18 cellular contexts compared by ENCODE assay signal in genomic region chr14:69880851-69881250, GRCh38. TPM values are rescaled to one million over a fixed set of nuclear protein-coding genes. Genes with fewer than 3 reads are reported as not detected.
A peak's percentile ranks its signal among the peaks of the same experiment; 100 is the strongest.
DNase-seq lines count a peak whose midpoint lies in the region; ATAC-seq, FAIRE-seq and TF ChIP-seq lines count a peak whose summit lies in the region.
"Had no signal": no experiment of that assay in that cellular context is flagged by ENCODE, and none has a peak within 500 bp of the region (broad histone marks: within the 10 kb centered on the region; RNA-seq: fewer than 3 reads in every experiment).

No MANE protein-coding gene starts in this region.

- no peaks in the 10 kb centered on the region for H3K36me3 ChIP-seq in GM23338 (ENCODE audit: insufficient read depth)
- no peaks in the 10 kb centered on the region for H3K36me3 ChIP-seq in ectodermal cell (ENCODE audit: control insufficient read depth, insufficient read depth, low read length)
- H3K36me3 ChIP-seq in neural progenitor cell, result peaks cover 15% of the 10 kb centered on the region
- H3K36me3 ChIP-seq: sigmoid colon had no signal

- H2AFZ ChIP-seq in GM23338 (no peak overlapping the region), neural progenitor cell (replicated peaks) (no peak overlapping the region)

- peaks cover 12% of the 10 kb centered on the region; the same call in 2 of the 3 replicates for H3K4me1 Mint-ChIP-seq in GM23338
- peaks cover 47% of the 10 kb centered on the region for H3K4me1 Mint-ChIP-seq in neural progenitor cell

- H3K27ac ChIP-seq in GM23338 (ENCODE audit: low read depth), result no peak overlapping the region
- H3K27ac ChIP-seq in ectodermal cell (ENCODE audit: insufficient read depth, low read depth, low read length, poor library complexity, severe bottlenecking), result no peak overlapping the region
- H3K27ac ChIP-seq in neural progenitor cell, result peak overlapping the region; percentile 86
- H3K27ac ChIP-seq: HL-60, sigmoid colon had no signal

- H3K9ac ChIP-seq in neural progenitor cell, result peak overlapping the region; percentile 63

- TF ChIP-seq CTCF in GM23338 (conservative IDR thresholded peaks at IDR 0.05; ENCODE audit: low read depth in 2 of 2) (no peak), neural progenitor cell (IDR thresholded peaks at IDR 0.05) (no peak)

- H3F3A ChIP-seq in GM23338 (replicated peaks; ENCODE audit: low read depth) (0 out of 2 replicates have a peak, but pooled peaks cover 4% of the 10 kb centered on the region), neural progenitor cell (ENCODE audit: low read depth) (peaks cover 48% of the 10 kb centered on the region)

- H3K4me1 ChIP-seq in GM23338 (ENCODE audit: insufficient read depth) (peaks cover 4% of the 10 kb centered on the region; the same call in 1 of the 2 replicates), ectodermal cell (ENCODE audit: control insufficient read depth, insufficient read depth, low read length) (peaks cover 28% of the 10 kb centered on the region), neural progenitor cell (peaks cover 43% of the 10 kb centered on the region)

- H3K27ac Mint-ChIP-seq in GM23338 (no peak overlapping the region), neural progenitor cell (no peak overlapping the region)
- H3K27ac Mint-ChIP-seq: CD8-positive, alpha-beta memory T cell had no signal

- H3K4me3 ChIP-seq in GM23338, result 0 out of 2 replicates have a peak overlapping the region, but pooled peaks have one; percentile 88
- H3K4me3 ChIP-seq in ectodermal cell (ENCODE audit: insufficient read depth, low read depth, low read length), result peak overlapping the region; percentile 91
- H3K4me3 ChIP-seq in neural progenitor cell, result peak overlapping the region; percentile 94
- H3K4me3 ChIP-seq: sigmoid colon had no signal

- no peak for FAIRE-seq in RCC 7860 (lab: Jason Lieb, UNC)
- FAIRE-seq: H54 had no signal

- 69 to 74% methylated on average over 4 of the region's 4 CpGs for WGBS in ectodermal cell, 2 experiments

- ATAC-seq in GM23338 (no peak), GM18868 (IDR thresholded peaks at IDR 0.05; ENCODE audit: unreplicated experiment) (no peak)

- H3K4me3 Mint-ChIP-seq in GM23338, result no peak overlapping the region
- peak overlapping the region; percentile 92 for H3K4me3 Mint-ChIP-seq in neural progenitor cell

- H3K9me3 ChIP-seq in ectodermal cell (ENCODE audit: control insufficient read depth, low read length), result no peaks in the 10 kb centered on the region
- H3K9me3 ChIP-seq in neural progenitor cell (ENCODE audit: low read depth), result peaks cover 9% of the 10 kb centered on the region
- H3K9me3 ChIP-seq: sigmoid colon had no signal

- H3K27me3 ChIP-seq in GM23338 (ENCODE audit: insufficient read depth), result peaks cover 32% of the 10 kb centered on the region
- no peaks in the 10 kb centered on the region for H3K27me3 ChIP-seq in ectodermal cell (ENCODE audit: control insufficient read depth, insufficient read depth, low read length, poor library complexity, severe bottlenecking)
- no peaks in the 10 kb centered on the region for H3K27me3 ChIP-seq in neural progenitor cell

- H4K20me1 ChIP-seq in GM23338 (replicated peaks; ENCODE audit: insufficient read depth) (no peaks in the 10 kb centered on the region), neural progenitor cell (ENCODE audit: low read depth) (peaks cover 54% of the 10 kb centered on the region)

- H3K36me3 Mint-ChIP-seq in GM23338 (ENCODE audit: low read depth) (no peaks in the 10 kb centered on the region), neural progenitor cell (peaks cover 11% of the 10 kb centered on the region)

- H3K79me2 ChIP-seq in GM23338 (replicated peaks; ENCODE audit: insufficient read depth) (no peaks in the 10 kb centered on the region), neural progenitor cell (ENCODE audit: low read depth) (peaks cover 64% of the 10 kb centered on the region)

- H3K27me3 Mint-ChIP-seq in GM23338 (ENCODE audit: insufficient read depth, low read depth, poor library complexity) (peaks cover 31% of the 10 kb centered on the region), neural progenitor cell (ENCODE audit: insufficient read depth, low read depth) (peaks cover 5% of the 10 kb centered on the region)

- H3K4me2 ChIP-seq in GM23338 (peak overlapping the region; percentile 95; the same call in 1 of the 2 replicates), neural progenitor cell (peak overlapping the region; percentile 98)

- DNase-seq in GM23338 (ENCODE audit: low spot score), result no peak
- peak; percentile 82 for DNase-seq in NCI-H69 (lab: John Stamatoyannopoulos, UW)
- DNase-seq in neural progenitor cell (ENCODE audit: low spot score), result peak; percentile 10
- no peak for DNase-seq in activated effector memory CD4-positive, alpha-beta T cell treated with anti-CD3 and anti-CD28 coated beads, Interleukin-2, amount 50 U/mL, for 16 hours
- no peak for DNase-seq in RCC 7860 (ENCODE audit: low spot score)
- DNase-seq in activated CD8-positive, alpha-beta memory T cell treated with anti-CD3 and anti-CD28 coated beads, Interleukin-2, amount 50 U/mL, for 48 hours, result no peak
- DNase-seq: activated CD8-positive, alpha-beta memory T cell treated with anti-CD3 and anti-CD28 coated beads, Interleukin-2, amount 50 U/mL, for 4 hours; CD8-positive, alpha-beta memory T cell; hippocampal formation; KBM-7; NCI-H2081 treated with DMSO at 0.1 percent for 48 hours; NCI-H526 treated with DMSO at 0.1 percent for 48 hours; sigmoid colon had no signal

- H3K9me3 Mint-ChIP-seq in GM23338 (no peaks in the 10 kb centered on the region), neural progenitor cell (peaks cover 12% of the 10 kb centered on the region)
- H3K9me3 Mint-ChIP-seq: CD8-positive, alpha-beta memory T cell had no signal

- H3K9me2 ChIP-seq in GM23338 (ENCODE audit: insufficient read depth), result no peaks in the 10 kb centered on the region

TF ChIP-seq in GM23338, 12 proteins besides CTCF, POLR2A, EP300 and RAD21:
- TF ChIP-seq ZNF331 (CRISPR knock-in tag; IDR thresholded peaks at IDR 0.05; ENCODE audit: low read depth) (no peak), EZH2 (IDR thresholded peaks at IDR 0.05; ENCODE audit: low read depth, unreplicated experiment) (no peak)

RNA-seq across cellular contexts. Expression of gene SMOC1, which starts 1.6 kb away (rescaled TPM):
- 1.0 and 1.6 TPM in 2 replicates for total RNA-seq in GM23338 (2014; rRNA removed; shearing (Covaris generic))
- 0.38 and 0.79 TPM in 2 replicates for polyA plus RNA-seq in GM23338 (2016; fragmentation: Nextera tagmentation; extraction: Ambion mirVana)
- polyA plus RNA-seq in ectodermal cell (2013, experiment 1 of 4), result 87.3 TPM
- 109 TPM for polyA plus RNA-seq in ectodermal cell (2013, experiment 2 of 4)
- polyA plus RNA-seq in ectodermal cell (2013, experiment 3 of 4), result 87.5 TPM
- polyA plus RNA-seq in ectodermal cell (2013, experiment 4 of 4), result 108 TPM
- 89.3 and 158 TPM in 2 replicates for total RNA-seq in neural progenitor cell (ENCODE audit: low replicate concordance)
- total RNA-seq: CD8-positive, alpha-beta memory T cell; SK-MEL-5 had no signal
- polyA plus RNA-seq: CD8-positive, alpha-beta memory T cell had no signal

Comparison
In these comparisons a context has a peak if more than half of its experiments do, and no peak if none do; other contexts are left out.
1. DNase-seq: peak in NCI-H69 (single experiment) and neural progenitor cell (single experiment); none in GM23338 (single experiment), activated effector memory CD4-positive, alpha-beta T cell treated with anti-CD3 and anti-CD28 coated beads, Interleukin-2, amount 50 U/mL, for 16 hours (single experiment), RCC 7860 (single experiment) and activated CD8-positive, alpha-beta memory T cell treated with anti-CD3 and anti-CD28 coated beads, Interleukin-2, amount 50 U/mL, for 48 hours (single experiment).
2. RNA of gene SMOC1, which starts 1.6 kb away (total RNA-seq): 89.3 to 158 TPM in neural progenitor cell; 1.0 to 1.6 TPM in GM23338; every median in the first group is over 10 times any median in the second.
3. Peak in every context shown above with its lines, with median percentiles within 50 percentile points of each other: H3K4me3 ChIP-seq.